20 cellular contexts compared by ENCODE assay signal in genomic region chr13:31722684-31723083, GRCh38. TPM values are rescaled to one million over a fixed set of nuclear protein-coding genes. Genes with fewer than 3 reads are reported as not detected.
A peak's percentile ranks its signal among the peaks of the same experiment; 100 is the strongest.
DNase-seq lines count a peak whose midpoint lies in the region.
"Had no signal": no experiment of that assay in that cellular context is flagged by ENCODE, and none has a peak within 500 bp of the region (broad histone marks: within the 10 kb centered on the region; RNA-seq: fewer than 3 reads in every experiment).

No MANE protein-coding gene starts in this region.

- DNase-seq in NCI-H524 (lab: John Stamatoyannopoulos, UW): peak; percentile 10 to 50
- DNase-seq in NCI-H524 treated with DMSO at 0.1 percent for 48 hours (lab: John Stamatoyannopoulos, UW): no peak
- DNase-seq in NCI-H446 treated with DMSO at 0.1 percent for 48 hours (lab: John Stamatoyannopoulos, UW): peak; percentile 17
- peak; percentile 45 for DNase-seq in dermis blood vessel endothelial cell
- DNase-seq in smooth muscle cell of the brain vasculature (ENCODE audit: low read depth, low spot score): peak; percentile 4
- no peak for DNase-seq in activated CD4-positive, alpha-beta T cell treated with anti-CD3 and anti-CD28 coated beads for 4 hours
- DNase-seq in SW480 (ENCODE audit: low spot score): no peak
- DNase-seq in GM03348 (ENCODE audit: low spot score): no peak
- DNase-seq: activated B cell treated with CpG ODN at 0.5 μM for 24 hours; activated CD8-positive, alpha-beta memory T cell treated with anti-CD3 and anti-CD28 coated beads for 24 hours; CD4-positive, alpha-beta memory T cell; glutamatergic neuron; immature natural killer cell; Kasumi-1; lower lobe of right lung; NCI-H187 treated with DMSO at 0.1 percent for 48 hours; retina had no signal

RNA-seq across cellular contexts. Expression of gene RXFP2, which starts 16.6 kb away (rescaled TPM):
- not detected in 2 replicates for total RNA-seq in dermis blood vessel endothelial cell
- total RNA-seq: activated B cell treated with CpG ODN at 0.5 μM for 24 hours; activated T-helper 17 cell treated with anti-CD3 and anti-CD28 coated beads, Interleukin-2, amount 50 U/mL, for 72 hours; CD4-positive, alpha-beta memory T cell; lower lobe of right lung; T-helper 1 cell treated with Interleukin-12 subunit alpha and Interleukin-12 subunit beta and Interleukin-4 antibody, amounts not matched to agents 30 ng/mL and 1 ng/mL, for 36 hours; vagina had no signal

Comparison
In these comparisons a context has a peak if more than half of its experiments do, and no peak if none do; other contexts are left out.
1. DNase-seq: peak in NCI-H524 (2 of 2), NCI-H446 treated with DMSO at 0.1 percent for 48 hours (single experiment), dermis blood vessel endothelial cell (single experiment) and smooth muscle cell of the brain vasculature (single experiment); none in NCI-H524 treated with DMSO at 0.1 percent for 48 hours (single experiment), activated CD4-positive, alpha-beta T cell treated with anti-CD3 and anti-CD28 coated beads for 4 hours (0 of 2), SW480 (single experiment) and GM03348 (single experiment).